In the genomic region with DNA sequence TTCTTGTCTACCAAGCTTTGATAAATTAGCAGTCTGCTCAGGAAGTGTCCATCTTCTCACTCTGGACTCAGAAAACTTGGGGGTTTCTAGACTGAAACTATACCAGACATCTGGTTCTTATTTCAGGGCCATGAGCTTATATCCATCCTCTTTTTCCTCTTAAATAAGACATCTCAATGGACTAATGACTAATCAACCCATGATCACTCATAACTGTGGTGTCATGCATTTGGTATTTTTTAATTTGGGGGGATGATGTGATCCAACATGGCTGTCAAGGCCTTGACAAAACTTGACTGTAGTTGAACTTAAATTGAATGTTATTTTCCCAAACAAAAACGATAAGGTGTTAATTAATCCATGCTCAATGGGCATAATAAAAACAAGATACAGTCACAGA, we compare ENCODE assay signal across 15 cellular contexts.
"Had no signal": no experiment of that assay in that cellular context is flagged by ENCODE, and none has a peak within 500 bp of the region (broad histone marks: within the 10 kb centered on the region; RNA-seq: fewer than 3 reads in every experiment).

No MANE protein-coding gene starts in this region.

- H3K27me3 ChIP-seq: gastrocnemius medialis, neural progenitor cell had no signal

- ATAC-seq: activated CD4-positive, alpha-beta T cell treated with anti-CD3 and anti-CD28 coated beads for 36 hours; effector memory CD8-positive, alpha-beta T cell; gastrocnemius medialis; heart right ventricle; stimulated activated naive CD8-positive, alpha-beta T cell treated with anti-CD3 and anti-CD28 coated beads, Interleukin-15, amount 100 ng/mL, for 72 hours had no signal

- DNase-seq: activated CD4-positive, alpha-beta memory T cell treated with anti-CD3 and anti-CD28 coated beads, Interleukin-2, amount 10 ng/mL, durations not matched to agents 7 days and 5 days; activated CD4-positive, alpha-beta T cell treated with anti-CD3 and anti-CD28 coated beads for 36 hours; activated CD8-positive, alpha-beta memory T cell treated with anti-CD3 and anti-CD28 coated beads, Interleukin-2, amount 50 U/mL, for 4 hours; activated naive CD4-positive, alpha-beta T cell treated with anti-CD3 and anti-CD28 coated beads for 36 hours; effector memory CD8-positive, alpha-beta T cell; gastrocnemius medialis; heart right ventricle; left ventricle myocardium inferior; mesendoderm; retina; stimulated activated CD4-positive, alpha-beta T cell treated with anti-CD3 and anti-CD28 coated beads, Interleukin-4, amount 100 ng/mL, for 4 hours; stimulated activated naive CD8-positive, alpha-beta T cell treated with anti-CD3 and anti-CD28 coated beads, Interleukin-15, amount 100 ng/mL, for 72 hours; WERI-Rb-1 had no signal

- H3K9me3 ChIP-seq: gastrocnemius medialis, heart right ventricle, left ventricle myocardium inferior had no signal

- H3K9ac ChIP-seq: neural progenitor cell had no signal

- H3K4me2 ChIP-seq: neural progenitor cell had no signal

- H2AFZ ChIP-seq: neural progenitor cell had no signal

- H3K27ac ChIP-seq: gastrocnemius medialis, heart right ventricle, left ventricle myocardium inferior, neural progenitor cell, skin epidermis, WERI-Rb-1 had no signal

- H3K36me3 ChIP-seq: gastrocnemius medialis, heart right ventricle, left ventricle myocardium inferior, neural progenitor cell, WERI-Rb-1 had no signal

- H3K4me3 ChIP-seq: gastrocnemius medialis, heart right ventricle, left ventricle myocardium inferior, neural progenitor cell, skin epidermis had no signal

- H3K4me1 ChIP-seq: gastrocnemius medialis, heart right ventricle, left ventricle myocardium inferior, neural progenitor cell had no signal
